Comparison of ENCODE assay signal across 15 cellular contexts in genomic region chr22:48575567-48576332, GRCh38.
A peak's percentile ranks its signal among the peaks of the same experiment; 100 is the strongest.
DNase-seq lines count a peak whose midpoint lies in the region; ATAC-seq and TF ChIP-seq lines count a peak whose summit lies in the region.
"Had no signal": no experiment of that assay in that cellular context is flagged by ENCODE, and none has a peak within 500 bp of the region (broad histone marks: within the 10 kb centered on the region; RNA-seq: fewer than 3 reads in every experiment).

No MANE protein-coding gene starts in this region.

- CTCF ChIA-PET in HEK293 (lab: Yijun Ruan, JAX), result no interaction called here

- peaks cover 53% of the 10 kb centered on the region for H4K20me1 ChIP-seq in BLaER1

- H3K4me1 ChIP-seq in BLaER1 (peaks cover 46% of the 10 kb centered on the region), HEK293 (ENCODE audit: control insufficient read depth, insufficient read depth, low read length) (no peaks in the 10 kb centered on the region), psoas muscle (no peaks in the 10 kb centered on the region)

- POLR2A ChIA-PET in HEK293 (lab: Yijun Ruan, JAX), result no interaction called here

- peak overlapping the region; percentile 50; the same call in 1 of the 2 replicates for H3K9ac ChIP-seq in BLaER1

- intact Hi-C loops in psoas muscle (cut with DNase I), result loop anchor here in 1 of 2 donors (5.0 kb wide), 1 partner anchor 732 kb away; no protein-coding TSS in a partner anchor

- peaks cover 78% of the 10 kb centered on the region for H3K27me3 ChIP-seq in BLaER1
- peaks cover 0 to 46% (median 5%) of the 10 kb centered on the region in 3 donors for H3K27me3 ChIP-seq in psoas muscle (ENCODE audit: insufficient read depth in 3 of 3, low read length in 2 of 3)

- H3K27ac ChIP-seq in BLaER1 (peak overlapping the region; percentile 40; the same call in 1 of the 2 replicates), HEK293 (ENCODE audit: extremely low read depth, low read depth, low read length) (peak overlapping the region; percentile 46; the same call in 1 of the 2 replicates), psoas muscle (no peak overlapping the region)
- H3K27ac ChIP-seq: RWPE1 had no signal

- H3K9me3 ChIP-seq in BLaER1, result peaks cover 19% of the 10 kb centered on the region
- no peaks in the 10 kb centered on the region for H3K9me3 ChIP-seq in HEK293 (ENCODE audit: control insufficient read depth, insufficient read depth, low read depth, low read length)
- peaks cover 5% of the 10 kb centered on the region for H3K9me3 ChIP-seq in psoas muscle

- H3K36me3 ChIP-seq in BLaER1 (no peaks in the 10 kb centered on the region), HEK293 (ENCODE audit: control insufficient read depth in 2 of 2, insufficient read depth in 1 of 2, low read length in 2 of 2) (no peaks in the 10 kb centered on the region), psoas muscle (ENCODE audit: insufficient read depth in 1 of 2, low read depth in 1 of 2) (no peaks in the 10 kb centered on the region)

- 0 to 2% (median 0%) methylated on average over 26 to 111 of the region's 128 CpGs for WGBS in psoas muscle, 3 donors

- H3K4me3 ChIP-seq in BLaER1 (peak overlapping the region; percentile 68), HEK293 (ENCODE audit: low read depth, low read length) (no peak overlapping the region), iPS-11a (ENCODE audit: low read depth, low read length) (peak overlapping the region; percentile 4), psoas muscle (peak overlapping the region; percentile 42)
- H3K4me3 ChIP-seq: GM12878 had no signal

- no peak for TF ChIP-seq CTCF in HEK293 (tag by site-specific recombination; IDR thresholded peaks at IDR 0.05)
- no peak for TF ChIP-seq CTCF in psoas muscle (IDR thresholded peaks at IDR 0.05)

- DNase-seq in psoas muscle (peak in 1 of 2 donors; percentile 19), NCI-H526 treated with DMSO at 0.1 percent for 48 hours (lab: John Stamatoyannopoulos, UW) (no peak), AG08396 (ENCODE audit: low spot score) (no peak), SW 1271 (lab: John Stamatoyannopoulos, UW) (no peak)
- DNase-seq: activated CD4-positive, alpha-beta T cell treated with anti-CD3 and anti-CD28 coated beads, Interleukin-2, amount 10 ng/mL, durations not matched to agents 7 days and 5 days; CD4-positive, CD25-positive, alpha-beta regulatory T cell; NCI-H524 treated with DMSO at 0.1 percent for 48 hours; small intestine; T1000 had no signal

- peak overlapping the region; percentile 90 for H3K4me2 ChIP-seq in BLaER1

- no peak for ATAC-seq in psoas muscle
- no peak for ATAC-seq in HG02571 (IDR thresholded peaks at IDR 0.05; ENCODE audit: unreplicated experiment)
- ATAC-seq: GM12878 had no signal

TF ChIP-seq in HEK293, 187 proteins besides CTCF, POLR2A, EP300 and RAD21 (continues in another document):
- TF ChIP-seq, protein P1, sequence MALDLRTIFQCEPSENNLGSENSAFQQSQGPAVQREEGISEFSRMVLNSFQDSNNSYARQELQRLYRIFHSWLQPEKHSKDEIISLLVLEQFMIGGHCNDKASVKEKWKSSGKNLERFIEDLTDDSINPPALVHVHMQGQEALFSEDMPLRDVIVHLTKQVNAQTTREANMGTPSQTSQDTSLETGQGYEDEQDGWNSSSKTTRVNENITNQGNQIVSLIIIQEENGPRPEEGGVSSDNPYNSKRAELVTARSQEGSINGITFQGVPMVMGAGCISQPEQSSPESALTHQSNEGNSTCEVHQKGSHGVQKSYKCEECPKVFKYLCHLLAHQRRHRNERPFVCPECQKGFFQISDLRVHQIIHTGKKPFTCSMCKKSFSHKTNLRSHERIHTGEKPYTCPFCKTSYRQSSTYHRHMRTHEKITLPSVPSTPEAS (tag by site-specific recombination; IDR thresholded peaks at IDR 0.05), result no peak
- TF ChIP-seq SALL2 (tag by site-specific recombination; IDR thresholded peaks at IDR 0.05; ENCODE audit: borderline replicate concordance), result no peak
- no peak for TF ChIP-seq ZBTB7A (tag by site-specific recombination; IDR thresholded peaks at IDR 0.05; ENCODE audit: low read depth)
- TF ChIP-seq ZNF274 (IDR thresholded peaks at IDR 0.05; ENCODE audit: low read length), result no peak
- TF ChIP-seq ZNF274 (tag by site-specific recombination; IDR thresholded peaks at IDR 0.05; ENCODE audit: borderline replicate concordance), result no peak
- no peak for TF ChIP-seq ZNF560 (tag by site-specific recombination; IDR thresholded peaks at IDR 0.05; ENCODE audit: borderline replicate concordance)
- TF ChIP-seq, protein P2, sequence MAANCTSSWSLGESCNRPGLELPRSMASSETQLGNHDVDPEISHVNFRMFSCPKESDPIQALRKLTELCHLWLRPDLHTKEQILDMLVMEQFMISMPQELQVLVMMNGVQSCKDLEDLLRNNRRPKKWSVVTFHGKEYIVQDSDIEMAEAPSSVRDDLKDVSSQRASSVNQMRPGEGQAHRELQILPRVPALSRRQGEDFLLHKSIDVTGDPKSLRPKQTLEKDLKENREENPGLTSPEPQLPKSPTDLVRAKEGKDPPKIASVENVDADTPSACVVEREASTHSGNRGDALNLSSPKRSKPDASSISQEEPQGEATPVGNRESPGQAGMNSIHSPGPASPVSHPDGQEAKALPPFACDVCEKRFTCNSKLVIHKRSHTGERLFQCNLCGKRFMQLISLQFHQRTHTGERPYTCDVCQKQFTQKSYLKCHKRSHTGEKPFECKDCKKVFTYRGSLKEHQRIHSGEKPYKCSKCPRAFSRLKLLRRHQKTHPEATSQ (tag by site-specific recombination; IDR thresholded peaks at IDR 0.05), result no peak
- TF ChIP-seq ZNF175 (tag by site-specific recombination; IDR thresholded peaks at IDR 0.05), result no peak
- TF ChIP-seq REST (tag by site-specific recombination; IDR thresholded peaks at IDR 0.05), result no peak
- no peak for TF ChIP-seq ZNF785 (tag by site-specific recombination; IDR thresholded peaks at IDR 0.05)
- TF ChIP-seq ZNF169 (tag by site-specific recombination; IDR thresholded peaks at IDR 0.05), result no peak
- TF ChIP-seq MEIS1 (CRISPR knock-in tag; IDR thresholded peaks at IDR 0.05; ENCODE audit: borderline replicate concordance), result no peak
- no peak for TF ChIP-seq ZNF692 (tag by site-specific recombination; IDR thresholded peaks at IDR 0.05)
- no peak for TF ChIP-seq ZNF423 (tag by site-specific recombination; IDR thresholded peaks at IDR 0.05)
- TF ChIP-seq, protein P3, sequence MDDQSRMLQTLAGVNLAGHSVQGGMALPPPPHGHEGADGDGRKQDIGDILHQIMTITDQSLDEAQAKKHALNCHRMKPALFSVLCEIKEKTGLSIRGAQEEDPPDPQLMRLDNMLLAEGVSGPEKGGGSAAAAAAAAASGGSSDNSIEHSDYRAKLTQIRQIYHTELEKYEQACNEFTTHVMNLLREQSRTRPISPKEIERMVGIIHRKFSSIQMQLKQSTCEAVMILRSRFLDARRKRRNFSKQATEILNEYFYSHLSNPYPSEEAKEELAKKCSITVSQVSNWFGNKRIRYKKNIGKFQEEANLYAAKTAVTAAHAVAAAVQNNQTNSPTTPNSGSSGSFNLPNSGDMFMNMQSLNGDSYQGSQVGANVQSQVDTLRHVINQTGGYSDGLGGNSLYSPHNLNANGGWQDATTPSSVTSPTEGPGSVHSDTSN (CRISPR knock-in tag; IDR thresholded peaks at IDR 0.05), result no peak
